27 cellular contexts compared by ENCODE assay signal in genomic region chr12:28015165-28015564, GRCh38. TPM values are rescaled to one million over a fixed set of nuclear protein-coding genes. Genes with fewer than 3 reads are reported as not detected.
DNase-seq lines count a peak whose midpoint lies in the region; ATAC-seq, FAIRE-seq and TF ChIP-seq lines count a peak whose summit lies in the region.
"Had no signal": no experiment of that assay in that cellular context is flagged by ENCODE, and none has a peak within 500 bp of the region (broad histone marks: within the 10 kb centered on the region; RNA-seq: fewer than 3 reads in every experiment).

No MANE protein-coding gene starts in this region.

- POLR2A ChIA-PET in HepG2 (lab: Yijun Ruan, JAX) (no interaction called here), K562 (lab: Yijun Ruan, JAX) (no interaction called here)

- H3K9ac ChIP-seq in HepG2 (ENCODE audit: insufficient read depth, low read depth, low read length) (no peak overlapping the region), K562 (ENCODE audit: insufficient read depth in 1 of 2, low read depth in 2 of 2, low read length in 2 of 2) (no peak overlapping the region)
- H3K9ac ChIP-seq: BLaER1 had no signal

- H3K79me2 ChIP-seq in HepG2 (ENCODE audit: insufficient read depth, low read length) (no peaks in the 10 kb centered on the region), K562 (ENCODE audit: control insufficient read depth, insufficient read depth, low read length) (no peaks in the 10 kb centered on the region)

- FAIRE-seq in HepG2 (lab: Jason Lieb, UNC) = no peak
- no peak for FAIRE-seq in K562 (lab: Jason Lieb, UNC)
- FAIRE-seq in islet of Langerhans (lab: Jason Lieb, UNC) = peak; percentile 27
- FAIRE-seq: GM12878, GM12892, GM18507, GM19239 had no signal

- TF ChIP-seq CTCF in HepG2 (CRISPR knock-in tag; IDR thresholded peaks at IDR 0.05) = no peak
- TF ChIP-seq CTCF in right lobe of liver (IDR thresholded peaks at IDR 0.05) = no peak
- no peak for TF ChIP-seq CTCF in K562 (IDR thresholded peaks at IDR 0.05 in 2 of 3, conservative IDR thresholded peaks at IDR 0.05 in 1 of 3; ENCODE audit: insufficient read depth in 2 of 3, low read depth in 1 of 3, low read length in 3 of 3)

- no peak overlapping the region for H3K27ac ChIP-seq in HepG2 (ENCODE audit: extremely low read length, insufficient read depth, low read length)
- H3K27ac ChIP-seq in right lobe of liver = no peak overlapping the region
- no peak overlapping the region for H3K27ac ChIP-seq in K562 (ENCODE audit: extremely low read depth, low read depth, low read length)
- H3K27ac ChIP-seq: 22Rv1, BLaER1 had no signal

- H3K36me3 ChIP-seq in HepG2 (replicated peaks in 1 of 2; ENCODE audit: control insufficient read depth in 1 of 2, insufficient read depth in 2 of 2, low read length in 2 of 2) = no peaks in the 10 kb centered on the region
- no peaks in the 10 kb centered on the region for H3K36me3 ChIP-seq in right lobe of liver
- H3K36me3 ChIP-seq in K562 (ENCODE audit: control insufficient read depth, insufficient read depth, low read length) = no peaks in the 10 kb centered on the region
- H3K36me3 ChIP-seq: BE2C, BLaER1 had no signal

- CTCF ChIA-PET in HepG2 (lab: Yijun Ruan, JAX; ENCODE audit: low intra/inter-chr PET ratio, low total read pairs) (no interaction called here), K562 (lab: Yijun Ruan, JAX; ENCODE audit: low intra/inter-chr PET ratio) (no interaction called here)

- intact Hi-C loops in HepG2 (cut with micrococcal nuclease; ENCODE audit: unreplicated experiment) (no loop called here), right lobe of liver (cut with DNase I) (no loop called here), K562 (cut with micrococcal nuclease) (no loop called here)

- ATAC-seq in HepG2 (no peak), right lobe of liver (no peak), K562 (no peak), HG03439 (IDR thresholded peaks at IDR 0.05; ENCODE audit: unreplicated experiment) (no peak), HG03457 (IDR thresholded peaks at IDR 0.05; ENCODE audit: unreplicated experiment) (no peak)
- ATAC-seq: GM12878 had no signal

- 5% methylated on average over 1 of the region's 1 CpG for WGBS in HepG2 (ENCODE audit: low lambda C conversion rate)
- 39% methylated on average over 1 of the region's 1 CpG for WGBS in right lobe of liver (ENCODE audit: insufficient coverage, low coverage, low lambda C conversion rate, missing lambda C conversion rate)
- 38% methylated on average over 1 of the region's 1 CpG for WGBS in K562 (ENCODE audit: insufficient coverage, low coverage, missing lambda C conversion rate)

- BruUV-seq in HepG2 (replicated peaks; lab: Mats Ljungman, UMichigan) (no TSS peak), K562 (replicated peaks; lab: Mats Ljungman, UMichigan) (no TSS peak)

- DNase-seq in HepG2 (ENCODE audit: low spot score) (no peak), right lobe of liver (no peak), K562 (ENCODE audit: extremely low read depth in 1 of 4, low spot score in 3 of 4) (no peak)
- DNase-seq: ACHN; BE2C; C1 segment of cervical spinal cord; CD4-positive, alpha-beta memory T cell; CD4-positive, CD25-positive, alpha-beta regulatory T cell; CD8-positive, alpha-beta memory T cell; COR-L47; DMS 273 treated with DMSO at 0.1 percent for 48 hours; DMS153; DMS79; DND-41; EL; GDM1 had no signal

- H3K9me1 ChIP-seq in K562 (ENCODE audit: control insufficient read depth, insufficient read depth, low read length) = no peaks in the 10 kb centered on the region

- H2AFZ ChIP-seq in HepG2 (ENCODE audit: low read length) (no peak overlapping the region), K562 (ENCODE audit: low read depth, low read length) (no peak overlapping the region)

- H3K4me1 ChIP-seq in HepG2 (ENCODE audit: insufficient read depth, low read length) = peaks cover 7% of the 10 kb centered on the region; the same call in 1 of the 2 replicates
- no peaks in the 10 kb centered on the region for H3K4me1 ChIP-seq in right lobe of liver
- H3K4me1 ChIP-seq in K562 (replicated peaks in 1 of 2; ENCODE audit: control insufficient read depth in 2 of 2, insufficient read depth in 2 of 2, low read length in 2 of 2) = peaks cover 0 to 21% of the 10 kb centered on the region in 2 experiments; a peak in 4 of 5 replicates
- H3K4me1 ChIP-seq: BE2C, BLaER1 had no signal

- TF ChIP-seq RAD21 in HepG2 (CRISPR knock-in tag; IDR thresholded peaks at IDR 0.05) (no peak), K562 (CRISPR knock-in tag; conservative IDR thresholded peaks at IDR 0.05 in 1 of 2, IDR thresholded peaks at IDR 0.05 in 1 of 2) (no peak)

- H3K27me3 ChIP-seq in HepG2 (ENCODE audit: control insufficient read depth in 1 of 2, insufficient read depth in 2 of 2, low read length in 2 of 2) (peaks cover 0 to 4% of the 10 kb centered on the region in 2 experiments; a peak in 1 of 5 replicates), right lobe of liver (no peaks in the 10 kb centered on the region), K562 (ENCODE audit: control insufficient read depth in 2 of 2, insufficient read depth in 2 of 2, low read length in 2 of 2) (no peaks in the 10 kb centered on the region)
- H3K27me3 ChIP-seq: BE2C, BLaER1 had no signal

- H4K20me1 ChIP-seq in HepG2 (ENCODE audit: insufficient read depth, low read length) = no peaks in the 10 kb centered on the region
- no peaks in the 10 kb centered on the region for H4K20me1 ChIP-seq in K562 (replicated peaks; ENCODE audit: control insufficient read depth, insufficient read depth, low read length)
- H4K20me1 ChIP-seq: BLaER1 had no signal

- TF ChIP-seq EP300 in HepG2 (IDR thresholded peaks at IDR 0.05; ENCODE audit: low read depth in 2 of 2, low read length in 2 of 2) = no peak
- TF ChIP-seq EP300 in HepG2 (CRISPR knock-in tag; IDR thresholded peaks at IDR 0.05; ENCODE audit: borderline replicate concordance) = no peak
- TF ChIP-seq EP300 in K562 (IDR thresholded peaks at IDR 0.05; ENCODE audit: low read length) = no peak

- no peak overlapping the region for H3K4me2 ChIP-seq in HepG2 (ENCODE audit: low read depth, low read length)
- no peak overlapping the region for H3K4me2 ChIP-seq in K562 (ENCODE audit: insufficient read depth, low read length)
- H3K4me2 ChIP-seq: BLaER1 had no signal

- no peaks in the 10 kb centered on the region for H3K9me3 ChIP-seq in HepG2 (ENCODE audit: low read length)
- no peaks in the 10 kb centered on the region for H3K9me3 ChIP-seq in right lobe of liver
- H3K9me3 ChIP-seq in K562 (replicated peaks; ENCODE audit: control insufficient read depth, insufficient read depth, low read depth, low read length) = no peaks in the 10 kb centered on the region
- H3K9me3 ChIP-seq: BE2C, BLaER1 had no signal

- no peak overlapping the region for H3K4me3 ChIP-seq in HepG2 (replicated peaks in 1 of 3; ENCODE audit: insufficient read depth in 1 of 3, low read depth in 2 of 3, low read length in 3 of 3)
- no peak overlapping the region for H3K4me3 ChIP-seq in right lobe of liver
- no peak overlapping the region for H3K4me3 ChIP-seq in K562
- H3K4me3 ChIP-seq: BLaER1, GM12878 had no signal

- TF ChIP-seq POLR2A in HepG2 (IDR thresholded peaks at IDR 0.05; ENCODE audit: insufficient read depth in 1 of 2, low read depth in 2 of 2, low read length in 2 of 2) = no peak
- no peak for TF ChIP-seq POLR2A in right lobe of liver (IDR thresholded peaks at IDR 0.05)
- no peak for TF ChIP-seq POLR2A in K562 (conservative IDR thresholded peaks at IDR 0.05)

- in situ Hi-C loops in HepG2 (cut with HindIII; ENCODE audit: extremely low pct_ligation_motif_present, low pct_unique_long_range_greater_than_20kb) = no loop called here
- in situ Hi-C loops in K562 (cut with MboI) = no loop called here

RNA-seq across cellular contexts. Expression of gene PTHLH, which starts 42.6 kb away (rescaled TPM):
- total RNA-seq in HepG2 (2016; rRNA removed; fragmentation: Illumina TruSeq; extraction: Trizol) (not detected in 2 replicates), right lobe of liver (not detected), K562 (2014; rRNA removed) (0.91 and 1.2 TPM in 2 replicates), K562 (2014; rRNA removed; fragmentation: Illumina TruSeq; extraction: Trizol) (0.40 and 0.54 TPM in 2 replicates), K562 (2015; rRNA removed; fragmentation: Illumina TruSeq; extraction: Trizol) (0.23 and 0.51 TPM in 2 replicates), K562 (2021) (0.78 and 0.98 TPM in 2 replicates)
- total RNA-seq in HepG2 (2016; cell fraction: cytosol; rRNA removed; fragmentation: Illumina TruSeq; extraction: Trizol; ENCODE audit: low read depth) = not detected in 2 replicates
- total RNA-seq in HepG2 (2016; cell fraction: insoluble cytoplasmic fraction; rRNA removed; fragmentation: Illumina TruSeq; extraction: Trizol) = not detected in 2 replicates
- total RNA-seq in HepG2 (2016; cell fraction: membrane; rRNA removed; fragmentation: Illumina TruSeq; extraction: Trizol) = not detected in 2 replicates
- total RNA-seq in HepG2 (2016; cell fraction: nucleus; rRNA removed; fragmentation: Illumina TruSeq; extraction: Trizol) = not detected in 2 replicates
- polyA plus RNA-seq in HepG2 (2011; rRNA removed) (0.22 and 0.31 TPM in 2 replicates), K562 (2011; rRNA removed) (1.1 and 2.5 TPM in 2 replicates), K562 (2014; fragmentation: Illumina TruSeq; extraction: Trizol) (0.68 and 0.85 TPM in 2 replicates), K562 (2014; fragmentation: Nextera tagmentation; extraction: Ambion mirVana) (under 1 TPM; 0.14 TPM), K562 (2014; rRNA removed) (0.74 and 1.2 TPM in 2 replicates)
- polyA plus RNA-seq in HepG2 (2011; cell fraction: cytosol; rRNA removed) = 0.21 and 0.32 TPM in 2 replicates
- polyA plus RNA-seq in HepG2 (2011; cell fraction: nucleus; rRNA removed) = 0.16 and 0.19 TPM in 2 replicates
- 0.40 and 0.56 TPM in 2 replicates for polyA plus RNA-seq in HepG2 (2012)
- polyA plus RNA-seq in HepG2 (2016; cell fraction: cytosol; fragmentation: Illumina TruSeq; extraction: Trizol; ENCODE audit: low read depth) = not detected in 2 replicates
- polyA plus RNA-seq in HepG2 (2016; cell fraction: insoluble cytoplasmic fraction; fragmentation: Illumina TruSeq; extraction: Trizol; ENCODE audit: low read depth) = not detected in 2 replicates
- not detected in 2 replicates for polyA plus RNA-seq in HepG2 (2016; cell fraction: membrane; fragmentation: Illumina TruSeq; extraction: Trizol; ENCODE audit: low read depth)
- polyA plus RNA-seq in HepG2 (2016; cell fraction: nucleus; fragmentation: Illumina TruSeq; extraction: Trizol; ENCODE audit: insufficient read depth, low read depth) = not detected in 2 replicates
- polyA minus RNA-seq in HepG2 (2011; rRNA and poly(A)+ RNA removed; ENCODE audit: low replicate concordance) = not detected in 2 replicates
- polyA minus RNA-seq in HepG2 (2011; cell fraction: cytosol; rRNA and poly(A)+ RNA removed) = not detected in 2 replicates
- 0.50 TPM in 1 of 2 replicates, not detected in the other for polyA minus RNA-seq in HepG2 (2011; cell fraction: nucleus; rRNA and poly(A)+ RNA removed)
- 2.9 and 3.2 TPM in 2 replicates for total RNA-seq in K562 (2011; cell fraction: chromatin; rRNA removed; ENCODE audit: low replicate concordance)
- 1.6 and 4.0 TPM in 2 replicates for total RNA-seq in K562 (2011; cell fraction: nucleolus; rRNA removed)
- 2.7 and 3.4 TPM in 2 replicates for total RNA-seq in K562 (2011; cell fraction: nucleoplasm; rRNA removed)
- polyA plus RNA-seq in K562 (2011; cell fraction: cytosol; rRNA removed) = 1.7 and 5.0 TPM in 2 replicates
- polyA plus RNA-seq in K562 (2011; cell fraction: nucleus; rRNA removed) = 1.7 and 2.2 TPM in 2 replicates
- polyA plus RNA-seq in K562 (2012) = 1.2 and 1.4 TPM in 2 replicates
- 0.60 and 2.7 TPM in 2 replicates for polyA minus RNA-seq in K562 (2011; rRNA and poly(A)+ RNA removed)
- not detected in 2 replicates for polyA minus RNA-seq in K562 (2011; cell fraction: cytosol; rRNA and poly(A)+ RNA removed)
- 2.0 and 2.6 TPM in 2 replicates for polyA minus RNA-seq in K562 (2011; cell fraction: nucleus; rRNA and poly(A)+ RNA removed)
- total RNA-seq: CD4-positive, alpha-beta memory T cell; CD4-positive, CD25-positive, alpha-beta regulatory T cell; G401; GM12878 had no signal
- polyA plus RNA-seq: CD14-positive monocyte; CD4-positive, alpha-beta memory T cell; CD8-positive, alpha-beta memory T cell had no signal

Comparison
In these comparisons a context has a peak if more than half of its experiments do, and no peak if none do; other contexts are left out.
1. Of the 241 proteins assayed by ChIP-seq in both HepG2 and K562: peak only in HepG2: MAFK; only in K562: none; in both: none; in neither: 240.